In the genomic region with DNA sequence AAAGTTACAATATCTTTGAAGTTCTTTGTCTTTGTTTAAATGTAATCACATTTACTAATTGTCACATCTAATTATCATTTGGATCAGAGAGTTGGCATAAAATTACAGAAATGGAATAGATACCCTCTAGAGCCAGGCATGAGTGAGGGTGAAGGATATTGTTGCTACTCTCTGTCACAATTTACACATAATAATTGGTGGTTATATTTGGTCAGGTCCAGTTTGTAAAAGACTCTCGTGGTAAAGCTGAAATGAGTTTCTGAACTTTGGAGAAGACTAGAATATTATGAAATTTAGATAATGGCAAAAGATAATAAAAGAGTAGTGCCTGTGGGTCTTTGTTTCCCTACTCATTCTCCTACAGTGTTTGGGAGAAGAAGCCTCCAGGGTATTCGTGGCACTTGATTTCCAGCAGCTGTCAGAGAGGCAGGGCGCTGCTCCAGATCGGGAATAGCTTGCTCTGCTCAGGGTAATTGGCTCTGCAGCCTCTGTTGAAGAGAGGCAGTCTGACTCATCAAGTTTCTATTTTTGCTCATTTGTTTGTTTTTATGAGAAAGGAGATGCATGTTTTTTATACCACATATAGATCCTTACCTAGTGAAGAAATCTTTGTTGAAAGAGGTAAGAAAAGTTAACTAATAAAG, we compare ENCODE assay signal across 11 cellular contexts.
DNase-seq lines count a peak whose midpoint lies in the region; ATAC-seq, FAIRE-seq and TF ChIP-seq lines count a peak whose summit lies in the region.
"Had no signal": no experiment of that assay in that cellular context is flagged by ENCODE, and none has a peak within 500 bp of the region (broad histone marks: within the 10 kb centered on the region; RNA-seq: fewer than 3 reads in every experiment).

No MANE protein-coding gene starts in this region.

- TF ChIP-seq CTCF in A549 (IDR thresholded peaks at IDR 0.05) (no peak), astrocyte of the spinal cord (IDR thresholded peaks at IDR 0.05; ENCODE audit: low read depth, low read length) (no peak), WERI-Rb-1 (IDR thresholded peaks at IDR 0.05; ENCODE audit: low read depth, low read length) (no peak)

- WGBS in A549 (ENCODE audit: missing lambda C conversion rate) = 7% methylated on average over 4 of the region's 4 CpGs

- H3K9me3 ChIP-seq in A549 (no peaks in the 10 kb centered on the region), WERI-Rb-1 (ENCODE audit: severe bottlenecking) (no peaks in the 10 kb centered on the region)

- H3K36me3 Mint-ChIP-seq in activated naive CD4-positive, alpha-beta T cell treated with anti-CD3 and anti-CD28 coated beads, Interleukin-2, amount 50 U/mL, for 72 hours = peaks cover 0 to 6% of the 10 kb centered on the region in 2 donors

- no peak for FAIRE-seq in A549 (lab: Jason Lieb, UNC)
- FAIRE-seq: endothelial cell of umbilical vein had no signal

- H3K27me3 ChIP-seq in WERI-Rb-1 (ENCODE audit: insufficient read depth, low read depth, severe bottlenecking) = no peaks in the 10 kb centered on the region

- POLR2A ChIA-PET in A549 (lab: Yijun Ruan, JAX) = no interaction called here

- H3K9me3 Mint-ChIP-seq in activated naive CD4-positive, alpha-beta T cell treated with anti-CD3 and anti-CD28 coated beads, Interleukin-2, amount 50 U/mL, for 72 hours = peaks cover 6 to 10% of the 10 kb centered on the region in 2 donors

- TF ChIP-seq POLR2A in A549 (IDR thresholded peaks at IDR 0.05; ENCODE audit: low read length) = no peak

- ATAC-seq in A549 = peak in 1 of 2 experiments; percentile 50; a peak in 2 of 6 replicates
- no peak for ATAC-seq in activated naive CD4-positive, alpha-beta T cell treated with anti-CD3 and anti-CD28 coated beads, Interleukin-2, amount 50 U/mL, for 72 hours
- ATAC-seq: activated CD4-positive, alpha-beta T cell treated with anti-CD3 and anti-CD28 coated beads for 36 hours had no signal

- H3K27ac ChIP-seq in A549 = no peak overlapping the region
- no peak overlapping the region for H3K27ac ChIP-seq in WERI-Rb-1
- H3K27ac ChIP-seq: C4-2B had no signal

- CTCF ChIA-PET in A549 (lab: Yijun Ruan, JAX) = interaction anchor here (1.0 kb wide), 1 partner anchor 63 kb away, joined by 3 read pairs; no protein-coding TSS in a partner anchor

- H3K4me1 ChIP-seq in A549 = 0 out of 3 replicates have a peak, but pooled peaks cover 8% of the 10 kb centered on the region

- no peak overlapping the region for H3K27ac Mint-ChIP-seq in activated naive CD4-positive, alpha-beta T cell treated with anti-CD3 and anti-CD28 coated beads, Interleukin-2, amount 50 U/mL, for 72 hours
- H3K27ac Mint-ChIP-seq: activated CD4-positive, alpha-beta T cell treated with anti-CD3 and anti-CD28 coated beads for 36 hours had no signal

- H3K36me3 ChIP-seq in WERI-Rb-1 = no peaks in the 10 kb centered on the region

- peak in 1 of 2 experiments; percentile 9 for DNase-seq in A549 (ENCODE audit: low read depth in 1 of 2, low spot score in 1 of 2)
- DNase-seq in M059J (ENCODE audit: low read depth) = peak; percentile 90
- DNase-seq in astrocyte of the spinal cord (ENCODE audit: low read depth, low spot score) = peak; percentile 83
- DNase-seq in kidney glomerular epithelial cell (lab: John Stamatoyannopoulos, UW) = peak; percentile 34
- DNase-seq in NCI-H187 treated with DMSO at 0.1 percent for 48 hours (lab: John Stamatoyannopoulos, UW) = no peak
- no peak for DNase-seq in activated naive CD4-positive, alpha-beta T cell treated with anti-CD3 and anti-CD28 coated beads, Interleukin-2, amount 50 U/mL, for 72 hours (ENCODE audit: low spot score in 2 of 2)
- no peak for DNase-seq in WERI-Rb-1
- no peak for DNase-seq in activated CD4-positive, alpha-beta T cell treated with anti-CD3 and anti-CD28 coated beads for 4 hours
- DNase-seq: activated CD4-positive, alpha-beta T cell treated with anti-CD3 and anti-CD28 coated beads for 36 hours had no signal

- H3K4me3 ChIP-seq in A549 = no peak overlapping the region
- H3K4me3 ChIP-seq in astrocyte of the spinal cord (ENCODE audit: low read depth, low read length) = no peak overlapping the region
- H3K4me3 ChIP-seq in WERI-Rb-1 (ENCODE audit: low read depth, low read length) = no peak overlapping the region

- no peak for TF ChIP-seq RAD21 in A549 (conservative IDR thresholded peaks at IDR 0.05 in 1 of 2, IDR thresholded peaks at IDR 0.05 in 1 of 2)

- in situ Hi-C loops in astrocyte of the spinal cord (cut with HindIII; ENCODE audit: low sequenced_read_pairs) = no loop called here

- no peak for TF ChIP-seq EP300 in A549 (IDR thresholded peaks at IDR 0.05)

- H3K4me2 ChIP-seq in A549 = peak overlapping the region; percentile 47

TF ChIP-seq in A549, 52 proteins besides CTCF, POLR2A, EP300 and RAD21:
- TF ChIP-seq, protein P1, sequence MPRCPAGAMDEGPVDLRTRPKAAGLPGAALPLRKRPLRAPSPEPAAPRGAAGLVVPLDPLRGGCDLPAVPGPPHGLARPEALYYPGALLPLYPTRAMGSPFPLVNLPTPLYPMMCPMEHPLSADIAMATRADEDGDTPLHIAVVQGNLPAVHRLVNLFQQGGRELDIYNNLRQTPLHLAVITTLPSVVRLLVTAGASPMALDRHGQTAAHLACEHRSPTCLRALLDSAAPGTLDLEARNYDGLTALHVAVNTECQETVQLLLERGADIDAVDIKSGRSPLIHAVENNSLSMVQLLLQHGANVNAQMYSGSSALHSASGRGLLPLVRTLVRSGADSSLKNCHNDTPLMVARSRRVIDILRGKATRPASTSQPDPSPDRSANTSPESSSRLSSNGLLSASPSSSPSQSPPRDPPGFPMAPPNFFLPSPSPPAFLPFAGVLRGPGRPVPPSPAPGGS (IDR thresholded peaks at IDR 0.05) = no peak
- no peak for TF ChIP-seq CHD4 (IDR thresholded peaks at IDR 0.05; ENCODE audit: borderline replicate concordance)
- no peak for TF ChIP-seq HOXB13 (CRISPR knock-in tag; IDR thresholded peaks at IDR 0.05; ENCODE audit: low read depth)
- TF ChIP-seq FOSL2 (IDR thresholded peaks at IDR 0.05) = no peak
- TF ChIP-seq FOSL2 (CRISPR knock-in tag; IDR thresholded peaks at IDR 0.05) = no peak
- TF ChIP-seq ESRRA (IDR thresholded peaks at IDR 0.05; ENCODE audit: borderline replicate concordance, low read length) = no peak
- no peak for TF ChIP-seq HEYL (CRISPR knock-in tag; IDR thresholded peaks at IDR 0.05)
- TF ChIP-seq RCOR1 (IDR thresholded peaks at IDR 0.05; ENCODE audit: low read depth, low read length) = no peak
- TF ChIP-seq, protein P2, sequence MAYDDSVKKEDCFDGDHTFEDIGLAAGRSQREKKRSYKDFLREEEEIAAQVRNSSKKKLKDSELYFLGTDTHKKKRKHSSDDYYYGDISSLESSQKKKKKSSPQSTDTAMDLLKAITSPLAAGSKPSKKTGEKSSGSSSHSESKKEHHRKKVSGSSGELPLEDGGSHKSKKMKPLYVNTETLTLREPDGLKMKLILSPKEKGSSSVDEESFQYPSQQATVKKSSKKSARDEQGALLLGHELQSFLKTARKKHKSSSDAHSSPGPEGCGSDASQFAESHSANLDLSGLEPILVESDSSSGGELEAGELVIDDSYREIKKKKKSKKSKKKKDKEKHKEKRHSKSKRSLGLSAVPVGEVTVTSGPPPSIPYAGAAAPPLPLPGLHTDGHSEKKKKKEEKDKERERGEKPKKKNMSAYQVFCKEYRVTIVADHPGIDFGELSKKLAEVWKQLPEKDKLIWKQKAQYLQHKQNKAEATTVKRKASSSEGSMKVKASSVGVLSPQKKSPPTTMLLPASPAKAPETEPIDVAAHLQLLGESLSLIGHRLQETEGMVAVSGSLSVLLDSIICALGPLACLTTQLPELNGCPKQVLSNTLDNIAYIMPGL (CRISPR knock-in tag; IDR thresholded peaks at IDR 0.05; ENCODE audit: borderline replicate concordance) = no peak
- TF ChIP-seq POLR2AphosphoS2 (conservative IDR thresholded peaks at IDR 0.05; ENCODE audit: low read length) = no peak
- no peak for TF ChIP-seq BHLHE40 (IDR thresholded peaks at IDR 0.05; ENCODE audit: low read depth, low read length)
- TF ChIP-seq ZC3H11A (IDR thresholded peaks at IDR 0.05) = no peak
- TF ChIP-seq NFE2L2 (conservative IDR thresholded peaks at IDR 0.05; ENCODE audit: low read length) = no peak
- no peak for TF ChIP-seq GATA3 (IDR thresholded peaks at IDR 0.05; ENCODE audit: borderline replicate concordance)
- no peak for TF ChIP-seq MAFK (IDR thresholded peaks at IDR 0.05; ENCODE audit: partially characterized antibody)

Comparison
In these comparisons a context has a peak if more than half of its experiments do, and no peak if none do; other contexts are left out.
1. DNase-seq: peak in M059J (single experiment), astrocyte of the spinal cord (single experiment) and kidney glomerular epithelial cell (single experiment); none in NCI-H187 treated with DMSO at 0.1 percent for 48 hours (single experiment), activated naive CD4-positive, alpha-beta T cell treated with anti-CD3 and anti-CD28 coated beads, Interleukin-2, amount 50 U/mL, for 72 hours (0 of 2), WERI-Rb-1 (single experiment) and activated CD4-positive, alpha-beta T cell treated with anti-CD3 and anti-CD28 coated beads for 4 hours (0 of 2).